Comparison of ENCODE assay signal across 20 cellular contexts in the genomic region with DNA sequence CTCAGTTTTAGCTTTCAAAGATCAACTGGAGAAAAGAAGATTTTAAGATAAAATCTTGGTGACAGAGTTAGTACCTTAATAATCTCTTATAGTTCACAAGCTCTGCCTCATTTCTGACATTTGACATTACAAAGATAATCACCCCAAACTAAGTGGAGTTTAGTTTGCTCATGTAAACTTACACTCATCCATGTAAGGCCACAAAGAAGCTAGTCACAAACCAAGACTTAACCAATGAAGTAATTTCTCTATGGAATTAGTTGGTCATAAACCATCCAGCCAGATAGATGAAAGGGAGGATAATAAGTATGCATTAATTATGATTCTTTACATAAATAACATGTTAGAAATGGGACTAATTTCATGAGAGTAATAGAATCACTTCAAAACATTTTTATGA.
DNase-seq lines count a peak whose midpoint lies in the region; ATAC-seq, FAIRE-seq and TF ChIP-seq lines count a peak whose summit lies in the region.
"Had no signal": no experiment of that assay in that cellular context is flagged by ENCODE, and none has a peak within 500 bp of the region (broad histone marks: within the 10 kb centered on the region; RNA-seq: fewer than 3 reads in every experiment).

No MANE protein-coding gene starts in this region.

- H3K27ac Mint-ChIP-seq in stimulated activated effector memory CD8-positive, alpha-beta T cell treated with anti-CD3 and anti-CD28 coated beads, Interleukin-12 subunit alpha, Interleukin-12 subunit beta, amount 100 ng/mL, for 72 hours, result no peak overlapping the region
- H3K27ac Mint-ChIP-seq in CD14-positive monocyte, result no peak overlapping the region
- H3K27ac Mint-ChIP-seq: CD4-positive, alpha-beta T cell; CD8-positive, alpha-beta T cell had no signal

- H3K4me3 ChIP-seq in GM12878, result no peak overlapping the region
- H3K4me3 ChIP-seq in psoas muscle, result no peak overlapping the region
- H3K4me3 ChIP-seq: BLaER1 had no signal

- no peaks in the 10 kb centered on the region for H3K27me3 Mint-ChIP-seq in CD14-positive monocyte (ENCODE audit: low read depth in 3 of 3)
- H3K27me3 Mint-ChIP-seq: CD4-positive, alpha-beta T cell had no signal

- H3K4me1 Mint-ChIP-seq in stimulated activated effector memory CD8-positive, alpha-beta T cell treated with anti-CD3 and anti-CD28 coated beads, Interleukin-12 subunit alpha, Interleukin-12 subunit beta, amount 100 ng/mL, for 72 hours, result no peaks in the 10 kb centered on the region
- H3K4me1 Mint-ChIP-seq in CD14-positive monocyte, result peaks cover 8% of the 10 kb centered on the region

- H3K4me2 ChIP-seq in GM12878 (ENCODE audit: control insufficient read depth, insufficient read depth), result no peak overlapping the region
- H3K4me2 ChIP-seq: BLaER1 had no signal

- H3K36me3 ChIP-seq in GM12878 (ENCODE audit: control insufficient read depth in 2 of 2, insufficient read depth in 2 of 2, low read length in 1 of 2), result no peaks in the 10 kb centered on the region
- no peaks in the 10 kb centered on the region for H3K36me3 ChIP-seq in psoas muscle (ENCODE audit: insufficient read depth in 1 of 2, low read depth in 1 of 2)
- H3K36me3 ChIP-seq: BE2C, BLaER1 had no signal

- TF ChIP-seq EP300 in GM12878 (IDR thresholded peaks at IDR 0.05; ENCODE audit: borderline replicate concordance in 1 of 2, control insufficient read depth in 1 of 2, low read depth in 2 of 2, low read length in 2 of 2), result no peak

- CTCF ChIA-PET in GM12878 (lab: Yijun Ruan, JAX), result interaction anchor here (0.5 to 1.3 kb wide), 2 partner anchors 13 to 305 kb away, joined by 3 to 4 read pairs; a partner anchor contains a TSS

- peak; percentile 7 for FAIRE-seq in GM12878 (lab: Jason Lieb, UNC)
- FAIRE-seq: GM12892, GM18507, GM19239 had no signal

- SMC1A ChIA-PET in GM12878 (lab: Charles Lee; ENCODE audit: uncharacterized antibody, unreplicated experiment), result interaction anchor here (0.8 to 1.7 kb wide), 2 partner anchors 10 to 38 kb away, joined by 3 to 5 read pairs; no protein-coding TSS in a partner anchor

- no peak overlapping the region for H3K4me3 Mint-ChIP-seq in stimulated activated effector memory CD8-positive, alpha-beta T cell treated with anti-CD3 and anti-CD28 coated beads, Interleukin-12 subunit alpha, Interleukin-12 subunit beta, amount 100 ng/mL, for 72 hours
- no peak overlapping the region for H3K4me3 Mint-ChIP-seq in CD14-positive monocyte
- H3K4me3 Mint-ChIP-seq: CD4-positive, alpha-beta T cell; CD8-positive, alpha-beta T cell had no signal

- H3K9me3 ChIP-seq in GM12878 (replicated peaks; ENCODE audit: control insufficient read depth, insufficient read depth, low read length), result no peaks in the 10 kb centered on the region; the same call in 2 of the 3 replicates
- peaks cover 5% of the 10 kb centered on the region for H3K9me3 ChIP-seq in psoas muscle
- H3K9me3 ChIP-seq: BE2C, BLaER1, Caco-2 had no signal

- intact Hi-C loops in GM12878 (cut with micrococcal nuclease; ENCODE audit: unreplicated experiment), result no loop called here
- intact Hi-C loops in psoas muscle (cut with DNase I), result no loop called here
- intact Hi-C loops in CD14-positive monocyte (cut with micrococcal nuclease), result no loop called here

- H3K4me1 ChIP-seq in GM12878 (ENCODE audit: control insufficient read depth, insufficient read depth, low read length) (no peaks in the 10 kb centered on the region), psoas muscle (peaks cover 5% of the 10 kb centered on the region)
- H3K4me1 ChIP-seq: BE2C, BLaER1, Caco-2 had no signal

- DNase-seq in GM12878 (ENCODE audit: low read depth, low spot score) (no peak), psoas muscle (no peak), CD14-positive monocyte (ENCODE audit: low spot score) (no peak)
- DNase-seq in stimulated activated effector memory CD8-positive, alpha-beta T cell treated with anti-CD3 and anti-CD28 coated beads, Interleukin-12 subunit alpha, Interleukin-12 subunit beta, amount 100 ng/mL, for 72 hours (ENCODE audit: low spot score in 2 of 2), result no peak
- no peak for DNase-seq in NK-92 treated with Interleukin-12 subunit alpha and Interleukin-12 subunit beta, amount 100 ng/mL, for 24 hours (lab: John Stamatoyannopoulos, UW)
- DNase-seq: 8988T; ACHN; BE2C; C1 segment of cervical spinal cord; Caco-2; Calu3; CD4-positive, alpha-beta T cell; CD8-positive, alpha-beta T cell; DMS79 treated with DMSO at 0.1 percent for 48 hours; GF-D8 had no signal

- no peak for TF ChIP-seq RAD21 in GM12878 (IDR thresholded peaks at IDR 0.05; ENCODE audit: insufficient read depth, low read depth, low read length)

- H3K36me3 Mint-ChIP-seq in stimulated activated effector memory CD8-positive, alpha-beta T cell treated with anti-CD3 and anti-CD28 coated beads, Interleukin-12 subunit alpha, Interleukin-12 subunit beta, amount 100 ng/mL, for 72 hours, result no peaks in the 10 kb centered on the region
- H3K36me3 Mint-ChIP-seq in CD14-positive monocyte, result peaks cover 0 to 3% of the 10 kb centered on the region in 2 donors
- H3K36me3 Mint-ChIP-seq: CD8-positive, alpha-beta T cell had no signal

- no peak overlapping the region for H3K9ac ChIP-seq in GM12878 (ENCODE audit: control insufficient read depth, insufficient read depth, low read length)
- H3K9ac ChIP-seq: BLaER1 had no signal

- H3K27me3 ChIP-seq in GM12878 (replicated peaks in 1 of 2; ENCODE audit: control insufficient read depth in 2 of 2, insufficient read depth in 2 of 2, low read length in 1 of 2), result no peaks in the 10 kb centered on the region
- no peaks in the 10 kb centered on the region for H3K27me3 ChIP-seq in psoas muscle (ENCODE audit: insufficient read depth in 3 of 3, low read length in 2 of 3)
- H3K27me3 ChIP-seq: BE2C, BLaER1 had no signal

- no peak for TF ChIP-seq CTCF in GM12878 (IDR thresholded peaks at IDR 0.05 in 2 of 3, conservative IDR thresholded peaks at IDR 0.05 in 1 of 3; ENCODE audit: control insufficient read depth in 2 of 3, extremely low read depth in 1 of 3, insufficient read depth in 1 of 3, low read depth in 3 of 3, low read length in 3 of 3)
- TF ChIP-seq CTCF in psoas muscle (IDR thresholded peaks at IDR 0.05), result no peak
- TF ChIP-seq CTCF in CD14-positive monocyte (IDR thresholded peaks at IDR 0.05), result no peak

- no peak overlapping the region for H2AFZ ChIP-seq in GM12878 (ENCODE audit: control insufficient read depth, low read depth, low read length)

- RAD21 ChIA-PET in GM12878 (lab: Charles Lee; ENCODE audit: unreplicated experiment), result no interaction called here

- POLR2A ChIA-PET in GM12878 (lab: Charles Lee), result no interaction called here

- TF ChIP-seq POLR2A in GM12878 (IDR thresholded peaks at IDR 0.05; ENCODE audit: low read depth, low read length), result no peak

- BruUV-seq in GM12878 (replicated peaks; lab: Mats Ljungman, UMichigan), result no TSS peak

- no peaks in the 10 kb centered on the region for H3K79me2 ChIP-seq in GM12878 (ENCODE audit: control insufficient read depth, insufficient read depth, low read length)

- ATAC-seq in GM12878, result no peak
- peak in 1 of 4 donors; percentile 19 for ATAC-seq in psoas muscle
- ATAC-seq in stimulated activated effector memory CD8-positive, alpha-beta T cell treated with anti-CD3 and anti-CD28 coated beads, Interleukin-12 subunit alpha, Interleukin-12 subunit beta, amount 100 ng/mL, for 72 hours, result peak; percentile 37
- no peak for ATAC-seq in GM18520 (IDR thresholded peaks at IDR 0.05; ENCODE audit: unreplicated experiment)
- ATAC-seq: CD8-positive, alpha-beta T cell had no signal

- H3K27ac ChIP-seq in GM12878 (ENCODE audit: control insufficient read depth, insufficient read depth) (no peak overlapping the region), psoas muscle (peak overlapping the region; percentile 83)
- H3K27ac ChIP-seq: BLaER1 had no signal

- H3K9me3 Mint-ChIP-seq in stimulated activated effector memory CD8-positive, alpha-beta T cell treated with anti-CD3 and anti-CD28 coated beads, Interleukin-12 subunit alpha, Interleukin-12 subunit beta, amount 100 ng/mL, for 72 hours, result peaks cover 11% of the 10 kb centered on the region
- peaks cover 0 to 13% (median 4%) of the 10 kb centered on the region in 7 donors for H3K9me3 Mint-ChIP-seq in CD14-positive monocyte

- in situ Hi-C loops in GM12878 (cut with MboI), result no loop called here

- no peaks in the 10 kb centered on the region for H4K20me1 ChIP-seq in GM12878 (ENCODE audit: control insufficient read depth, insufficient read depth)
- H4K20me1 ChIP-seq: BLaER1 had no signal

TF ChIP-seq in GM12878, 131 proteins besides CTCF, POLR2A, EP300 and RAD21:
- TF ChIP-seq RBBP5 (conservative IDR thresholded peaks at IDR 0.05), result no peak
- TF ChIP-seq MTA3 (IDR thresholded peaks at IDR 0.05; ENCODE audit: borderline replicate concordance, low read length), result no peak
- TF ChIP-seq BMI1 (IDR thresholded peaks at IDR 0.05; ENCODE audit: borderline replicate concordance), result no peak
- TF ChIP-seq BACH1 (IDR thresholded peaks at IDR 0.05; ENCODE audit: borderline replicate concordance), result no peak
- TF ChIP-seq LARP7 (IDR thresholded peaks at IDR 0.05), result no peak
- TF ChIP-seq ZNF622 (IDR thresholded peaks at IDR 0.05), result no peak
- TF ChIP-seq HCFC1 (IDR thresholded peaks at IDR 0.05; ENCODE audit: low read length), result no peak
